Comparison of ENCODE assay signal across 8 cellular contexts in the genomic region with DNA sequence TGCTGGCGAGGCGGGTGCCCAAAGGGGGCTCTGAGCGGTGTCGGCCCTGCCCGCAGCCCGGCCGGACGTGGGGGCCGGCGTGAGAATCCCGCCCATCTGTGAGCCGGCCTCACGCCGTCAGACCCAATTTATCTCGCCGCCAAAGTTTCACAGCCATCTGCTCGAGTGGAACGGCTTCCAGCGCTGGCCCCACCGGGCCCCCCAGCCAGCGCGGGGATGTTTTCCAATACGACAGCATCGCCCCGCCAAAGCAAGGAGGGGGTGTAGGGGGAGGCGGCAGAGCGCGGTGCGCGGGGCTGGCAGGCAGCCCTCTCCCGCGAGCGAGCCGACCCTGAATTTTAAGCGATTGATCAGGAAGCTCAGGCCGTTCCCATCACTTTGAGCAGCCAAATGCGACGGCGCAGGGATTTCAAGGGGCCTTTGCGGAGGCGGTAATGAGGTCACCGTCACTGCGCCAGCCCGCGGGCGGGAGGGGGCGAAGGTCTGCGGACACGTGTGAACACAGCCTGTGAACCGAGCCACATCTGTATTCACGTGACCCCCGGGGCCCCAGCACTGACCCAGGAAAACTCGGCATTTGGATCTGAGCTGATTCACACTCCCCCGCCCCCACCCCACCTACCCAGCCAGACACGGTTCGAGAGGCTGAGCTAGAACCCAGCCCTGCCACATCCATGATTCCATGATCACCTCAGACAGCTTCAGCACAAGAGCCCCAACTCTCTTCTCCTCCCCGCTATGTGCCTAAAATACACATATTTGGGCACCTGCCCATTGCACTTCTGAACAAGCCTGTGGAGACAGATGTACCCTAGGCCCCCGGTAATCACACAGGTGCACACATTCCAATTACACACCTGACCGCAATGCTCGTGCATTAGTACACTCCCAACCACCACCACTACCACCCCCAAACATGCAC. TPM values are rescaled to one million over a fixed set of nuclear protein-coding genes. Genes with fewer than 3 reads are reported as not detected.
DNase-seq lines count a peak whose midpoint lies in the region; ATAC-seq and TF ChIP-seq lines count a peak whose summit lies in the region.

No MANE protein-coding gene starts in this region.

- no peak for TF ChIP-seq CTCF in activated B cell treated with CpG ODN at 0.5 μM for 24 hours (IDR thresholded peaks at IDR 0.05)
- no peak for TF ChIP-seq CTCF in lower lobe of right lung (IDR thresholded peaks at IDR 0.05)

- POLR2A ChIA-PET in activated B cell treated with CpG ODN at 0.5 μM for 24 hours (lab: Charles Lee) = interaction anchor here (0.6 to 6.8 kb wide), 24 partner anchors 9 to 1711 kb away, joined by 3 to 86 read pairs (median 6); partner anchors contain the start of gene CXXC5

- H3K4me1 Mint-ChIP-seq in activated B cell treated with CpG ODN at 0.5 μM for 24 hours = peaks cover 69% of the 10 kb centered on the region

- H3K4me3 Mint-ChIP-seq in activated B cell treated with CpG ODN at 0.5 μM for 24 hours = peak overlapping the region; percentile 89

- no peaks in the 10 kb centered on the region for H3K9me3 ChIP-seq in lower lobe of right lung

- TF ChIP-seq POLR2A in GM18526 (IDR thresholded peaks at IDR 0.05; ENCODE audit: extremely low read depth, insufficient read length) = peak; percentile 14

- no peaks in the 10 kb centered on the region for H3K36me3 ChIP-seq in lower lobe of right lung

- ATAC-seq in HG03280 (IDR thresholded peaks at IDR 0.05; ENCODE audit: unreplicated experiment) = peak; percentile 17
- ATAC-seq in activated B cell treated with CpG ODN at 0.5 μM for 24 hours (ENCODE audit: low read depth) = peak; percentile 12
- ATAC-seq in lower lobe of right lung = peak; percentile 11 to 41
- no peak for ATAC-seq in HG03139 (IDR thresholded peaks at IDR 0.05; ENCODE audit: unreplicated experiment)

- peaks cover 49% of the 10 kb centered on the region for H3K27me3 ChIP-seq in lower lobe of right lung (ENCODE audit: low read depth)

- no peaks in the 10 kb centered on the region for H3K27me3 Mint-ChIP-seq in activated B cell treated with CpG ODN at 0.5 μM for 24 hours

- no peaks in the 10 kb centered on the region for H3K36me3 Mint-ChIP-seq in activated B cell treated with CpG ODN at 0.5 μM for 24 hours (ENCODE audit: low read depth)

- intact Hi-C loops in activated B cell treated with CpG ODN at 0.5 μM for 24 hours (cut with micrococcal nuclease) = loop anchor here (1.0 to 5.0 kb wide), 10 partner anchors 7 to 456 kb away; partner anchors contain the start of genes DNAJC18, MATR3 and UBE2D2
- intact Hi-C loops in lower lobe of right lung (cut with DNase I) = no loop called here

- H3K4me1 ChIP-seq in lower lobe of right lung = peaks cover 33% of the 10 kb centered on the region

- DNase-seq in activated B cell treated with CpG ODN at 0.5 μM for 24 hours (peak; percentile 67), lower lobe of right lung (peak; percentile 53), NCI-H2196 treated with DMSO at 0.1 percent for 48 hours (lab: John Stamatoyannopoulos, UW; ENCODE audit: unreplicated experiment) (no peak)
- peak; percentile 14 for DNase-seq in stimulated activated CD8-positive, alpha-beta memory T cell treated with anti-CD3 and anti-CD28 coated beads, Interleukin-15, amount 100 ng/mL, for 1 hour (ENCODE audit: low read depth)

- peak overlapping the region; percentile 75 for H3K27ac ChIP-seq in cingulate gyrus (ENCODE audit: low read depth, low read length)
- no peak overlapping the region for H3K27ac ChIP-seq in lower lobe of right lung

- CTCF ChIA-PET in activated B cell treated with CpG ODN at 0.5 μM for 24 hours (lab: Charles Lee) = interaction anchor here (1.0 to 6.0 kb wide), 7 partner anchors 17 to 114 kb away, joined by 3 to 40 read pairs (median 5); no protein-coding TSS in a partner anchor

- H3K27ac Mint-ChIP-seq in activated B cell treated with CpG ODN at 0.5 μM for 24 hours = peak overlapping the region; percentile 93

- H3K4me3 ChIP-seq in lower lobe of right lung = peak overlapping the region; percentile 53

- no peaks in the 10 kb centered on the region for H3K9me3 Mint-ChIP-seq in activated B cell treated with CpG ODN at 0.5 μM for 24 hours

RNA-seq across cellular contexts. Expression of gene PSD2, which starts 47.8 kb away (rescaled TPM):
- total RNA-seq in activated B cell treated with CpG ODN at 0.5 μM for 24 hours = not detected in 2 replicates
- total RNA-seq in lower lobe of right lung = not detected
